In genomic region chr17:42456223-42457106, GRCh38 we compare ENCODE assay signal across 8 cellular contexts. TPM values are rescaled to one million over a fixed set of nuclear protein-coding genes. Genes with fewer than 3 reads are reported as not detected.
DNase-seq lines count a peak whose midpoint lies in the region; ATAC-seq, FAIRE-seq and TF ChIP-seq lines count a peak whose summit lies in the region.

No MANE protein-coding gene starts in this region.

- H3K27me3 Mint-ChIP-seq in dendritic cell treated with granulocyte-macrophage colony-stimulating factor and Interleukin-4, amounts not matched to agents 40 ng/mL and 50 ng/mL, for 4 days = no peaks in the 10 kb centered on the region
- peaks cover 20 to 32% of the 10 kb centered on the region in 2 donors for H3K27me3 Mint-ChIP-seq in natural killer cell treated with Interleukin-12 subunit alpha and Interleukin-12 subunit beta and Interleukin-15 and Interleukin-18, amount 100 ng/mL, for 72 hours
- peaks cover 2% of the 10 kb centered on the region for H3K27me3 Mint-ChIP-seq in neural progenitor cell (ENCODE audit: insufficient read depth, low read depth)

- TF ChIP-seq POLR2A in A549 (IDR thresholded peaks at IDR 0.05; ENCODE audit: low read length) = no peak

- TF ChIP-seq RAD21 in A549 (conservative IDR thresholded peaks at IDR 0.05 in 1 of 2, IDR thresholded peaks at IDR 0.05 in 1 of 2) = no peak

- H2AFZ ChIP-seq in neural progenitor cell (replicated peaks) = no peak overlapping the region

- no peaks in the 10 kb centered on the region for H3K9me3 ChIP-seq in A549
- no peaks in the 10 kb centered on the region for H3K9me3 ChIP-seq in neural progenitor cell (ENCODE audit: low read depth)

- peak overlapping the region; percentile 37 to 76; a peak in 5 of 6 replicates for H3K27ac ChIP-seq in A549
- no peak overlapping the region for H3K27ac ChIP-seq in neural progenitor cell

- intact Hi-C loops in dendritic cell treated with granulocyte-macrophage colony-stimulating factor and Interleukin-4, amounts not matched to agents 40 ng/mL and 50 ng/mL, for 4 days (cut with micrococcal nuclease) = loop anchor here (2.0 kb wide), 1 partner anchor 68 kb away; the partner anchor contains the start of gene STAT3

- peak overlapping the region; percentile 96 for H3K27ac Mint-ChIP-seq in dendritic cell treated with granulocyte-macrophage colony-stimulating factor and Interleukin-4, amounts not matched to agents 40 ng/mL and 50 ng/mL, for 4 days
- H3K27ac Mint-ChIP-seq in natural killer cell treated with Interleukin-12 subunit alpha and Interleukin-12 subunit beta and Interleukin-15 and Interleukin-18, amount 100 ng/mL, for 72 hours = peak overlapping the region; percentile 49 to 58
- no peak overlapping the region for H3K27ac Mint-ChIP-seq in neural progenitor cell

- peaks cover 26% of the 10 kb centered on the region for H3F3A ChIP-seq in neural progenitor cell (ENCODE audit: low read depth)

- H3K4me1 ChIP-seq in A549 (peaks cover 32% of the 10 kb centered on the region), neural progenitor cell (peaks cover 8% of the 10 kb centered on the region)

- no peak for TF ChIP-seq EP300 in A549 (IDR thresholded peaks at IDR 0.05)

- 50% methylated on average over 5 of the region's 5 CpGs for WGBS in A549 (ENCODE audit: missing lambda C conversion rate)

- peaks cover 68% of the 10 kb centered on the region for H3K4me1 Mint-ChIP-seq in dendritic cell treated with granulocyte-macrophage colony-stimulating factor and Interleukin-4, amounts not matched to agents 40 ng/mL and 50 ng/mL, for 4 days (ENCODE audit: low read depth)
- H3K4me1 Mint-ChIP-seq in natural killer cell treated with Interleukin-12 subunit alpha and Interleukin-12 subunit beta and Interleukin-15 and Interleukin-18, amount 100 ng/mL, for 72 hours (ENCODE audit: low read depth in 2 of 2) = peaks cover 40 to 42% of the 10 kb centered on the region in 2 donors
- H3K4me1 Mint-ChIP-seq in neural progenitor cell = peaks cover 24% of the 10 kb centered on the region

- POLR2A ChIA-PET in A549 (lab: Yijun Ruan, JAX) = interaction anchor here (1.1 to 1.5 kb wide), 2 partner anchors 25 to 33 kb away, joined by 3 to 11 read pairs; partner anchors contain the start of gene CAVIN1

- H4K20me1 ChIP-seq in neural progenitor cell (ENCODE audit: low read depth) = peaks cover 17% of the 10 kb centered on the region

- H3K9ac ChIP-seq in neural progenitor cell = no peak overlapping the region

- no peak overlapping the region for H3K4me3 ChIP-seq in A549
- no peak overlapping the region for H3K4me3 ChIP-seq in neural progenitor cell

- ATAC-seq in A549 (no peak), GM18517 (IDR thresholded peaks at IDR 0.05; ENCODE audit: unreplicated experiment) (peak; percentile 42)
- ATAC-seq in natural killer cell treated with Interleukin-12 subunit alpha and Interleukin-12 subunit beta and Interleukin-15 and Interleukin-18, amount 100 ng/mL, for 72 hours = peak; percentile 34 to 66

- peak overlapping the region; percentile 51 for H3K4me3 Mint-ChIP-seq in dendritic cell treated with granulocyte-macrophage colony-stimulating factor and Interleukin-4, amounts not matched to agents 40 ng/mL and 50 ng/mL, for 4 days
- H3K4me3 Mint-ChIP-seq in natural killer cell treated with Interleukin-12 subunit alpha and Interleukin-12 subunit beta and Interleukin-15 and Interleukin-18, amount 100 ng/mL, for 72 hours = peak overlapping the region; percentile 66
- no peak overlapping the region for H3K4me3 Mint-ChIP-seq in neural progenitor cell

- FAIRE-seq in A549 (lab: Jason Lieb, UNC) (no peak), RCC 7860 (lab: Jason Lieb, UNC) (peak; percentile 79)

- CTCF ChIA-PET in A549 (lab: Yijun Ruan, JAX) = interaction anchor here (0.9 to 2.3 kb wide), 10 partner anchors 9 to 71 kb away, joined by 3 to 12 read pairs (median 4); no protein-coding TSS in a partner anchor

- H3K79me2 ChIP-seq in neural progenitor cell (ENCODE audit: low read depth) = peaks cover 19% of the 10 kb centered on the region

- peaks cover 20% of the 10 kb centered on the region for H3K36me3 Mint-ChIP-seq in dendritic cell treated with granulocyte-macrophage colony-stimulating factor and Interleukin-4, amounts not matched to agents 40 ng/mL and 50 ng/mL, for 4 days (ENCODE audit: low read depth)
- peaks cover 4% of the 10 kb centered on the region for H3K36me3 Mint-ChIP-seq in natural killer cell treated with Interleukin-12 subunit alpha and Interleukin-12 subunit beta and Interleukin-15 and Interleukin-18, amount 100 ng/mL, for 72 hours
- no peaks in the 10 kb centered on the region for H3K36me3 Mint-ChIP-seq in neural progenitor cell

- H3K27me3 ChIP-seq in neural progenitor cell = no peaks in the 10 kb centered on the region

- no peaks in the 10 kb centered on the region for H3K36me3 ChIP-seq in neural progenitor cell

- H3K9me3 Mint-ChIP-seq in dendritic cell treated with granulocyte-macrophage colony-stimulating factor and Interleukin-4, amounts not matched to agents 40 ng/mL and 50 ng/mL, for 4 days = no peaks in the 10 kb centered on the region
- no peaks in the 10 kb centered on the region for H3K9me3 Mint-ChIP-seq in natural killer cell treated with Interleukin-12 subunit alpha and Interleukin-12 subunit beta and Interleukin-15 and Interleukin-18, amount 100 ng/mL, for 72 hours
- no peaks in the 10 kb centered on the region for H3K9me3 Mint-ChIP-seq in neural progenitor cell

- DNase-seq in A549 (ENCODE audit: low read depth in 1 of 2, low spot score in 1 of 2) = peak in 1 of 2 experiments; percentile 16
- peak; percentile 47 for DNase-seq in RCC 7860 (ENCODE audit: low spot score)
- peak; percentile 64 for DNase-seq in natural killer cell treated with Interleukin-12 subunit alpha and Interleukin-12 subunit beta and Interleukin-15 and Interleukin-18, amount 100 ng/mL, for 72 hours (ENCODE audit: low spot score)
- no peak for DNase-seq in NCI-H146 treated with DMSO at 0.1 percent for 48 hours (lab: John Stamatoyannopoulos, UW; ENCODE audit: unreplicated experiment)
- no peak for DNase-seq in NCI-H2107 (lab: John Stamatoyannopoulos, UW)
- no peak for DNase-seq in neural progenitor cell (ENCODE audit: low spot score)

- H3K4me2 ChIP-seq in A549 = peak overlapping the region; percentile 55
- no peak overlapping the region for H3K4me2 ChIP-seq in neural progenitor cell

- no peak for TF ChIP-seq CTCF in A549 (IDR thresholded peaks at IDR 0.05)
- no peak for TF ChIP-seq CTCF in neural progenitor cell (IDR thresholded peaks at IDR 0.05)

TF ChIP-seq in A549, 52 proteins besides CTCF, POLR2A, EP300 and RAD21:
- TF ChIP-seq NR3C1 (IDR thresholded peaks at IDR 0.05) (no peak), CHD2 (IDR thresholded peaks at IDR 0.05; ENCODE audit: low read length, partially characterized antibody) (no peak), SREBF2 (IDR thresholded peaks at IDR 0.05) (no peak), RCOR1 (IDR thresholded peaks at IDR 0.05; ENCODE audit: low read depth, low read length) (no peak), FOXS1 (CRISPR knock-in tag; IDR thresholded peaks at IDR 0.05) (no peak), BHLHE40 (IDR thresholded peaks at IDR 0.05; ENCODE audit: low read depth, low read length) (no peak), CEBPB (IDR thresholded peaks at IDR 0.05) (peak in 1 of 2 experiments; percentile 60; a peak in 2 of 4 replicates), PBX3 (IDR thresholded peaks at IDR 0.05) (no peak)

RNA-seq across cellular contexts. Expression of gene ATP6V0A1, which starts 2.2 kb away (rescaled TPM):
- 33.7 and 59.6 TPM in 2 replicates for polyA plus RNA-seq in A549 (2011; rRNA removed)
- 36.3 and 39.6 TPM in 2 replicates for polyA plus RNA-seq in A549 (2012; cell fraction: cytosol; rRNA removed)
- polyA plus RNA-seq in A549 (2012; cell fraction: nucleus; rRNA removed) = 219 and 262 TPM in 2 replicates
- polyA plus RNA-seq in A549 (2017; fragmentation: RNase III; extraction: RNeasy Plus Mini Kit Qiagen cat#74134 plus additional on column Dnase treatment) = 25.8 to 27.3 TPM (median 26.7 TPM) in 3 replicates
- 115 and 146 TPM in 2 replicates for polyA minus RNA-seq in A549 (2011; rRNA and poly(A)+ RNA removed)
- 10 to 100 TPM in 1 of 2 donors, 1 to 10 TPM in 1; 6.7 to 13.9 TPM for total RNA-seq in natural killer cell treated with Interleukin-12 subunit alpha and Interleukin-12 subunit beta and Interleukin-15 and Interleukin-18, amount 100 ng/mL, for 72 hours
- total RNA-seq in neural progenitor cell (ENCODE audit: low replicate concordance) = 30.9 and 40.4 TPM in 2 replicates

RNA-seq across cellular contexts. Expression of gene CAVIN1, which starts 33.4 kb away (rescaled TPM):
- 91.4 and 101 TPM in 2 replicates for polyA plus RNA-seq in A549 (2011; rRNA removed)
- 179 and 201 TPM in 2 replicates for polyA plus RNA-seq in A549 (2012; cell fraction: cytosol; rRNA removed)
- 194 and 208 TPM in 2 replicates for polyA plus RNA-seq in A549 (2012; cell fraction: nucleus; rRNA removed)
- polyA plus RNA-seq in A549 (2017; fragmentation: RNase III; extraction: RNeasy Plus Mini Kit Qiagen cat#74134 plus additional on column Dnase treatment) = 371 to 416 TPM (median 377 TPM) in 3 replicates
- polyA minus RNA-seq in A549 (2011; rRNA and poly(A)+ RNA removed) = 68.0 and 70.8 TPM in 2 replicates
- under 1 TPM in 1 of 2 donors, not detected in 1; 0.17 TPM for total RNA-seq in natural killer cell treated with Interleukin-12 subunit alpha and Interleukin-12 subunit beta and Interleukin-15 and Interleukin-18, amount 100 ng/mL, for 72 hours
- 5.5 and 14.0 TPM in 2 replicates for total RNA-seq in neural progenitor cell (ENCODE audit: low replicate concordance)

Comparison
In these comparisons a context has a peak if more than half of its experiments do, and no peak if none do; other contexts are left out.
1. ATAC-seq: peak in GM18517 (single experiment) and natural killer cell treated with Interleukin-12 subunit alpha and Interleukin-12 subunit beta and Interleukin-15 and Interleukin-18, amount 100 ng/mL, for 72 hours (2 of 2); none in A549 (0 of 2).
2. DNase-seq: peak in RCC 7860 (single experiment) and natural killer cell treated with Interleukin-12 subunit alpha and Interleukin-12 subunit beta and Interleukin-15 and Interleukin-18, amount 100 ng/mL, for 72 hours (single experiment); none in NCI-H146 treated with DMSO at 0.1 percent for 48 hours (single experiment), NCI-H2107 (single experiment) and neural progenitor cell (single experiment).